12 cellular contexts compared by ENCODE assay signal in the genomic region with DNA sequence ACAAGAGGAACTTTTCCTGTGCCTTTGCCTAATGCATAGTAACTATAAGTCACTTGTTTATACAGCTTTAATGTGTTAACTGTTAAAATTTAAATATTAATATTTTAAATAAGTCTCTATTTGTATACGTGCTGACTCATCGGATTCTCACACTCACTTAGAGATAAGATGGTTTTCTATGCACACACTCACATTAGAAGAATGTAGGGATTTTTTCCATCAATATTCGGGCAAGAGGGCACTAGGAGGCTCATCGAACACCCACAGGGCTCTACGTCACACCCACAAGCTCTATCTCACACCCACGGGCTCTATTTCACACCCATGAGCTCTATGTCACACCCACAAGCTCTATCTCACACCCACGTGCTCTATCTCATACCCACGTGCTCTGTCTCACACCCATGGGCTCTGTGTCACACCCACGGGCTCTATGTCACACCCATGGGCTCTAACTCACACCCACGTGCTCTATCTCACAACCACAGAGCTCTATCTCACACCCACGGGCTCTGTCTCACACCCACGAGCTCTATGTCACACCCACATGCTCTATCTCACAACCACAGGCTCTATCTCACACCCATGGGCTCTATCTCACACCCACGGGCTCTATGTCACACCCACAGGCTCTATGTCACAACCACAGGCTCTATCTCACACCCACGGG.
DNase-seq lines count a peak whose midpoint lies in the region; ATAC-seq, FAIRE-seq and TF ChIP-seq lines count a peak whose summit lies in the region.
"Had no signal": no experiment of that assay in that cellular context is flagged by ENCODE, and none has a peak within 500 bp of the region (broad histone marks: within the 10 kb centered on the region; RNA-seq: fewer than 3 reads in every experiment).

No MANE protein-coding gene starts in this region.

- no peak overlapping the region for H3K9ac ChIP-seq in HepG2 (ENCODE audit: insufficient read depth, low read depth, low read length)

- no peak overlapping the region for H3K4me3 ChIP-seq in HepG2 (replicated peaks in 1 of 3; ENCODE audit: insufficient read depth in 1 of 3, low read depth in 2 of 3, low read length in 3 of 3)
- no peak overlapping the region for H3K4me3 ChIP-seq in right lobe of liver
- no peak overlapping the region for H3K4me3 ChIP-seq in testis
- H3K4me3 ChIP-seq: dorsolateral prefrontal cortex had no signal

- no peak for TF ChIP-seq RAD21 in HepG2 (CRISPR knock-in tag; IDR thresholded peaks at IDR 0.05)

- no peaks in the 10 kb centered on the region for H3K4me1 ChIP-seq in HepG2 (ENCODE audit: insufficient read depth, low read length)
- no peaks in the 10 kb centered on the region for H3K4me1 ChIP-seq in right lobe of liver
- peaks cover 4% of the 10 kb centered on the region for H3K4me1 ChIP-seq in testis

- no TSS peak for BruUV-seq in HepG2 (replicated peaks; lab: Mats Ljungman, UMichigan)

- H3K27ac Mint-ChIP-seq in endothelial cell (ENCODE audit: unreplicated experiment): peak overlapping the region; percentile 79
- peak overlapping the region; percentile 77 to 79 for H3K27ac Mint-ChIP-seq in natural killer cell
- no peak overlapping the region for H3K27ac Mint-ChIP-seq in activated naive CD4-positive, alpha-beta T cell treated with anti-CD3 and anti-CD28 coated beads, Interleukin-2, amount 50 U/mL, for 72 hours

- WGBS in HepG2 (ENCODE audit: low lambda C conversion rate): 7% methylated on average over 14 of the region's 14 CpGs
- WGBS in right lobe of liver (ENCODE audit: insufficient coverage, low coverage, low lambda C conversion rate, missing lambda C conversion rate): 50% methylated on average over 14 of the region's 14 CpGs
- 84 to 90% methylated on average over 14 of the region's 14 CpGs for WGBS in testis, 2 donors

- H3K4me2 ChIP-seq in HepG2 (ENCODE audit: low read depth, low read length): no peak overlapping the region

- peaks cover 3 to 58% of the 10 kb centered on the region in 2 experiments; a peak in 4 of 5 replicates for H3K27me3 ChIP-seq in HepG2 (ENCODE audit: control insufficient read depth in 1 of 2, insufficient read depth in 2 of 2, low read length in 2 of 2)
- H3K27me3 ChIP-seq in right lobe of liver: no peaks in the 10 kb centered on the region
- no peaks in the 10 kb centered on the region for H3K27me3 ChIP-seq in testis
- H3K27me3 ChIP-seq: dorsolateral prefrontal cortex had no signal

- no peak overlapping the region for H3K27ac ChIP-seq in HepG2 (ENCODE audit: extremely low read length, insufficient read depth, low read length)
- H3K27ac ChIP-seq in right lobe of liver: no peak overlapping the region
- no peak overlapping the region for H3K27ac ChIP-seq in testis
- H3K27ac ChIP-seq: dorsolateral prefrontal cortex had no signal

- TF ChIP-seq CTCF in HepG2 (CRISPR knock-in tag; IDR thresholded peaks at IDR 0.05) (no peak), right lobe of liver (IDR thresholded peaks at IDR 0.05) (no peak), endothelial cell (IDR thresholded peaks at IDR 0.05; ENCODE audit: unreplicated experiment) (no peak), natural killer cell (IDR thresholded peaks at IDR 0.05) (no peak), testis (IDR thresholded peaks at IDR 0.05) (no peak)

- H3K4me1 Mint-ChIP-seq in endothelial cell (ENCODE audit: unreplicated experiment) (peaks cover 26% of the 10 kb centered on the region), natural killer cell (peaks cover 6 to 8% of the 10 kb centered on the region in 2 donors)

- H4K20me1 ChIP-seq in HepG2 (ENCODE audit: insufficient read depth, low read length): no peaks in the 10 kb centered on the region

- H3K9me3 Mint-ChIP-seq in endothelial cell (ENCODE audit: unreplicated experiment) (peaks cover 4% of the 10 kb centered on the region), natural killer cell (peaks cover 8 to 12% of the 10 kb centered on the region in 2 donors)
- peaks cover 14 to 23% of the 10 kb centered on the region in 2 donors for H3K9me3 Mint-ChIP-seq in activated naive CD4-positive, alpha-beta T cell treated with anti-CD3 and anti-CD28 coated beads, Interleukin-2, amount 50 U/mL, for 72 hours

- no peak overlapping the region for H2AFZ ChIP-seq in HepG2 (ENCODE audit: low read length)

- no peak for DNase-seq in HepG2 (ENCODE audit: low spot score)
- DNase-seq in right lobe of liver: no peak
- DNase-seq in endothelial cell (ENCODE audit: low spot score): no peak
- no peak for DNase-seq in natural killer cell
- DNase-seq in GF-D8 (lab: John Stamatoyannopoulos, UW): no peak
- DNase-seq in testis: no peak
- no peak for DNase-seq in activated naive CD4-positive, alpha-beta T cell treated with anti-CD3 and anti-CD28 coated beads, Interleukin-2, amount 50 U/mL, for 72 hours (ENCODE audit: low spot score in 2 of 2)
- DNase-seq: ACHN; dorsolateral prefrontal cortex; NCI-H526; stimulated activated CD4-positive, alpha-beta T cell treated with anti-CD3 and anti-CD28 coated beads, Interleukin-12 subunit alpha, Interleukin-12 subunit beta, amount 100 ng/mL, for 4 hours had no signal

- H3K79me2 ChIP-seq in HepG2 (ENCODE audit: insufficient read depth, low read length): no peaks in the 10 kb centered on the region

- FAIRE-seq in HepG2 (lab: Jason Lieb, UNC): no peak

- H3K4me3 Mint-ChIP-seq in endothelial cell (ENCODE audit: unreplicated experiment) (peak overlapping the region; percentile 65), natural killer cell (peak overlapping the region; percentile 54)

- H3K36me3 Mint-ChIP-seq in endothelial cell (ENCODE audit: low read depth, unreplicated experiment) (peaks cover 55% of the 10 kb centered on the region), natural killer cell (no peaks in the 10 kb centered on the region)
- peaks cover 0 to 20% of the 10 kb centered on the region in 2 donors for H3K36me3 Mint-ChIP-seq in activated naive CD4-positive, alpha-beta T cell treated with anti-CD3 and anti-CD28 coated beads, Interleukin-2, amount 50 U/mL, for 72 hours

- H3K36me3 ChIP-seq in HepG2 (replicated peaks in 1 of 2; ENCODE audit: control insufficient read depth in 1 of 2, insufficient read depth in 2 of 2, low read length in 2 of 2) (no peaks in the 10 kb centered on the region), right lobe of liver (no peaks in the 10 kb centered on the region), testis (ENCODE audit: low read depth, missing control alignments) (no peaks in the 10 kb centered on the region)

- in situ Hi-C loops in HepG2 (cut with HindIII; ENCODE audit: extremely low pct_ligation_motif_present, low pct_unique_long_range_greater_than_20kb): no loop called here

- TF ChIP-seq POLR2A in HepG2 (IDR thresholded peaks at IDR 0.05; ENCODE audit: insufficient read depth in 1 of 2, low read depth in 2 of 2, low read length in 2 of 2) (no peak), right lobe of liver (IDR thresholded peaks at IDR 0.05) (no peak), testis (IDR thresholded peaks at IDR 0.05) (no peak)

- H3K27me3 Mint-ChIP-seq in endothelial cell (ENCODE audit: unreplicated experiment) (peaks cover 18% of the 10 kb centered on the region), natural killer cell (ENCODE audit: low read depth in 2 of 2) (no peaks in the 10 kb centered on the region)

- CTCF ChIA-PET in HepG2 (lab: Yijun Ruan, JAX; ENCODE audit: low intra/inter-chr PET ratio, low total read pairs): no interaction called here

- ATAC-seq in HepG2 (no peak), right lobe of liver (no peak), natural killer cell (no peak), HG02642 (IDR thresholded peaks at IDR 0.05; ENCODE audit: poor library complexity, unreplicated experiment) (no peak)
- ATAC-seq in activated naive CD4-positive, alpha-beta T cell treated with anti-CD3 and anti-CD28 coated beads, Interleukin-2, amount 50 U/mL, for 72 hours: no peak

- intact Hi-C loops in HepG2 (cut with micrococcal nuclease; ENCODE audit: unreplicated experiment): no loop called here
- intact Hi-C loops in right lobe of liver (cut with DNase I): no loop called here
- intact Hi-C loops in natural killer cell (cut with micrococcal nuclease): no loop called here
- intact Hi-C loops in testis (cut with DNase I; ENCODE audit: low total_unique reads): no loop called here

- no peaks in the 10 kb centered on the region for H3K9me3 ChIP-seq in HepG2 (ENCODE audit: low read length)
- no peaks in the 10 kb centered on the region for H3K9me3 ChIP-seq in right lobe of liver
- H3K9me3 ChIP-seq in testis: no peaks in the 10 kb centered on the region

- TF ChIP-seq EP300 in HepG2 (IDR thresholded peaks at IDR 0.05; ENCODE audit: low read depth in 2 of 2, low read length in 2 of 2): no peak
- no peak for TF ChIP-seq EP300 in HepG2 (CRISPR knock-in tag; IDR thresholded peaks at IDR 0.05; ENCODE audit: borderline replicate concordance)

- POLR2A ChIA-PET in HepG2 (lab: Yijun Ruan, JAX): no interaction called here

TF ChIP-seq in HepG2, 621 proteins besides CTCF, POLR2A, EP300 and RAD21 (continues in another document):
- TF ChIP-seq ZNF644 (CRISPR knock-in tag; IDR thresholded peaks at IDR 0.05; ENCODE audit: low read depth): no peak
- peak; percentile 78 to 93 for TF ChIP-seq MAFK (conservative IDR thresholded peaks at IDR 0.05 in 1 of 2, IDR thresholded peaks at IDR 0.05 in 1 of 2; ENCODE audit: low read length in 2 of 2)
- no peak for TF ChIP-seq RBFOX2 (IDR thresholded peaks at IDR 0.05; ENCODE audit: low read depth, low read length)
- TF ChIP-seq, protein P1, sequence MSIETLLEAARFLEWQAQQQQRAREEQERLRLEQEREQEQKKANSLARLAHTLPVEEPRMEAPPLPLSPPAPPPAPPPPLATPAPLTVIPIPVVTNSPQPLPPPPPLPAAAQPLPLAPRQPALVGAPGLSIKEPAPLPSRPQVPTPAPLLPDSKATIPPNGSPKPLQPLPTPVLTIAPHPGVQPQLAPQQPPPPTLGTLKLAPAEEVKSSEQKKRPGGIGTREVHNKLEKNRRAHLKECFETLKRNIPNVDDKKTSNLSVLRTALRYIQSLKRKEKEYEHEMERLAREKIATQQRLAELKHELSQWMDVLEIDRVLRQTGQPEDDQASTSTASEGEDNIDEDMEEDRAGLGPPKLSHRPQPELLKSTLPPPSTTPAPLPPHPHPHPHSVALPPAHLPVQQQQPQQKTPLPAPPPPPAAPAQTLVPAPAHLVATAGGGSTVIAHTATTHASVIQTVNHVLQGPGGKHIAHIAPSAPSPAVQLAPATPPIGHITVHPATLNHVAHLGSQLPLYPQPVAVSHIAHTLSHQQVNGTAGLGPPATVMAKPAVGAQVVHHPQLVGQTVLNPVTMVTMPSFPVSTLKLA (IDR thresholded peaks at IDR 0.05): peak; percentile 99
- peak; percentile 84 for TF ChIP-seq MAFF (IDR thresholded peaks at IDR 0.05; ENCODE audit: low read depth, low read length)
- no peak for TF ChIP-seq ZNF10 (CRISPR knock-in tag; IDR thresholded peaks at IDR 0.05; ENCODE audit: borderline replicate concordance, low read depth)
- TF ChIP-seq, protein P2, sequence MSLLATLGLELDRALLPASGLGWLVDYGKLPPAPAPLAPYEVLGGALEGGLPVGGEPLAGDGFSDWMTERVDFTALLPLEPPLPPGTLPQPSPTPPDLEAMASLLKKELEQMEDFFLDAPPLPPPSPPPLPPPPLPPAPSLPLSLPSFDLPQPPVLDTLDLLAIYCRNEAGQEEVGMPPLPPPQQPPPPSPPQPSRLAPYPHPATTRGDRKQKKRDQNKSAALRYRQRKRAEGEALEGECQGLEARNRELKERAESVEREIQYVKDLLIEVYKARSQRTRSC (CRISPR knock-in tag; IDR thresholded peaks at IDR 0.05; ENCODE audit: low read depth): no peak

Comparison
In these comparisons a context has a peak if more than half of its experiments do, and no peak if none do; other contexts are left out.
1. H3K27ac Mint-ChIP-seq: peak in endothelial cell (single experiment) and natural killer cell (2 of 2); none in activated naive CD4-positive, alpha-beta T cell treated with anti-CD3 and anti-CD28 coated beads, Interleukin-2, amount 50 U/mL, for 72 hours (0 of 2).